In genomic region chr18:78611869-78612268, GRCh38 we compare ENCODE assay signal across 6 cellular contexts.
"Had no signal": no experiment of that assay in that cellular context is flagged by ENCODE, and none has a peak within 500 bp of the region (broad histone marks: within the 10 kb centered on the region; RNA-seq: fewer than 3 reads in every experiment).

No MANE protein-coding gene starts in this region.

- H3K9ac ChIP-seq: GM23248 had no signal

- H2AFZ ChIP-seq: GM23248 had no signal

- H3K27ac ChIP-seq: GM23248 had no signal

- DNase-seq: GM23248, GOT3, H7, HCEC 1CT, IMR-90 had no signal

- ATAC-seq: K562 had no signal

- H3K4me3 ChIP-seq: GM23248, K562 had no signal
